ENCODE assay signal across 1 cellular context in genomic region chr17:61458491-61459433, GRCh38.
TF ChIP-seq lines count a peak whose summit lies in the region.

No MANE protein-coding gene starts in this region.

TF ChIP-seq in WTC11, 78 proteins besides CTCF, POLR2A, EP300 and RAD21 (continued from another document):
- TF ChIP-seq ELF4 (CRISPR knock-in tag; IDR thresholded peaks at IDR 0.05; ENCODE audit: low read depth) (no peak), ZNF263 (CRISPR knock-in tag; IDR thresholded peaks at IDR 0.05; ENCODE audit: low read depth) (no peak), AFF4 (CRISPR knock-in tag; IDR thresholded peaks at IDR 0.05; ENCODE audit: borderline replicate concordance) (no peak), ZNF121 (CRISPR knock-in tag; IDR thresholded peaks at IDR 0.05) (no peak)
